ENCODE assay signal across 8 cellular contexts in the genomic region with DNA sequence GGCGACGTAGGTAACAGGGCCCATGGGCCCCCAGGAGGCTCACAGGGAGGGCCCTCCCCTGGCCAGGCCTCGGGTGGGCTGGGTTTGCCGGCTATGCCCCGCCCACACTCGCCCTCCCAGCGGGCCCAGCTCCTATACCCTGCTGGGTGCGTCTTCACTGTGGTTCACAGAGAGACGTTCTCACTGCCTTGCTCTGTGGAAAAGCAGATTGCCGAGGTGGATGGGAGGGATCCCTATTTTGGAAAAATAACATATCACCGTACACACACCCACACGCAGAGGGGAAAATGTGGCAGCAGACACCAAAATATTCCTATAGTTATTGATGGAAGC. TPM values are rescaled to one million over a fixed set of nuclear protein-coding genes. Genes with fewer than 3 reads are reported as not detected.
DNase-seq lines count a peak whose midpoint lies in the region; ATAC-seq, FAIRE-seq and TF ChIP-seq lines count a peak whose summit lies in the region.

No MANE protein-coding gene starts in this region.

- H3K79me2 ChIP-seq in endothelial cell of umbilical vein (ENCODE audit: control insufficient read depth, insufficient read depth, low read length) = no peaks in the 10 kb centered on the region

- no peak overlapping the region for H3K4me2 ChIP-seq in endothelial cell of umbilical vein (ENCODE audit: insufficient read depth, low read length)

- H3K27me3 ChIP-seq in endothelial cell of umbilical vein (ENCODE audit: control insufficient read depth in 2 of 2, insufficient read depth in 2 of 2, low read length in 2 of 2) (no peaks in the 10 kb centered on the region), ovary (no peaks in the 10 kb centered on the region), thymus (ENCODE audit: control insufficient read depth, insufficient read depth) (no peaks in the 10 kb centered on the region)

- no peak overlapping the region for H3K9ac ChIP-seq in endothelial cell of umbilical vein (replicated peaks; ENCODE audit: extremely low read depth, insufficient read depth, low read length)

- TF ChIP-seq POLR2A in endothelial cell of umbilical vein (IDR thresholded peaks at IDR 0.05; ENCODE audit: low read depth, low read length) (no peak), ovary (IDR thresholded peaks at IDR 0.05) (no peak)

- 18 to 26% (median 25%) methylated on average over 12 of the region's 12 CpGs for WGBS in ovary, 3 donors
- WGBS in thymus = 10% methylated on average over 12 of the region's 12 CpGs

- no peaks in the 10 kb centered on the region for H4K20me1 ChIP-seq in endothelial cell of umbilical vein (replicated peaks; ENCODE audit: control insufficient read depth, extremely low read depth, insufficient read depth, low read length)

- BruUV-seq in endothelial cell of umbilical vein (replicated peaks; lab: Mats Ljungman, UMichigan) = no TSS peak

- DNase-seq in GM10266 (ENCODE audit: extremely low spot score) (peak; percentile 81), NCI-H69 (lab: John Stamatoyannopoulos, UW) (peak; percentile 92), endothelial cell of umbilical vein (ENCODE audit: low read depth, low spot score) (no peak), ovary (peak; percentile 43 to 62 (median 49)), NCI-H187 treated with DMSO at 0.1 percent for 48 hours (lab: John Stamatoyannopoulos, UW) (no peak)
- peak; percentile 77 for DNase-seq in activated CD8-positive, alpha-beta memory T cell treated with anti-CD3 and anti-CD28 coated beads, Interleukin-2, amount 50 U/mL, for 4 hours

- no peaks in the 10 kb centered on the region for H3K36me3 ChIP-seq in endothelial cell of umbilical vein (ENCODE audit: control insufficient read depth in 2 of 2, extremely low read depth in 1 of 2, insufficient read depth in 2 of 2, low read length in 2 of 2)
- H3K36me3 ChIP-seq in ovary = no peaks in the 10 kb centered on the region
- no peaks in the 10 kb centered on the region for H3K36me3 ChIP-seq in thymus (ENCODE audit: control insufficient read depth, insufficient read depth)

- no peak overlapping the region for H3K4me3 ChIP-seq in endothelial cell of umbilical vein (replicated peaks in 1 of 3; ENCODE audit: insufficient read depth in 1 of 3, low read depth in 1 of 3, low read length in 3 of 3)
- H3K4me3 ChIP-seq in ovary = peak overlapping the region; percentile 43
- H3K4me3 ChIP-seq in thymus (ENCODE audit: low read length) = peak overlapping the region; percentile 79

- H3K4me1 ChIP-seq in endothelial cell of umbilical vein (ENCODE audit: control insufficient read depth, extremely low read depth, insufficient read depth, low read length) (peaks cover 14% of the 10 kb centered on the region), ovary (ENCODE audit: insufficient read depth) (peaks cover 5% of the 10 kb centered on the region), thymus (ENCODE audit: control insufficient read depth, insufficient read depth, low read length) (no peaks in the 10 kb centered on the region)

- dilution Hi-C loops in endothelial cell of umbilical vein (cut with MboI; ENCODE audit: extremely low pct_ligation_motif_present, low sequenced_read_pairs) = no loop called here

- CTCF ChIA-PET in endothelial cell of umbilical vein (lab: Charles Lee) = interaction anchor here (3.1 to 5.1 kb wide), 2 partner anchors 37 to 48 kb away, joined by 15 to 34 read pairs; no protein-coding TSS in a partner anchor

- TF ChIP-seq CTCF in GM10266 (IDR thresholded peaks at IDR 0.05; ENCODE audit: control insufficient read depth, insufficient read depth, low read depth, missing control alignments) = no peak
- no peak for TF ChIP-seq CTCF in endothelial cell of umbilical vein (IDR thresholded peaks at IDR 0.05; ENCODE audit: extremely low read depth in 1 of 2, insufficient read depth in 1 of 2, low read depth in 1 of 2, low read length in 2 of 2)
- no peak for TF ChIP-seq CTCF in ovary (IDR thresholded peaks at IDR 0.05)

- H3K9me1 ChIP-seq in endothelial cell of umbilical vein (replicated peaks; ENCODE audit: control insufficient read depth, extremely low read depth, insufficient read depth, low read length) = no peaks in the 10 kb centered on the region

- H3K9me3 ChIP-seq in endothelial cell of umbilical vein (replicated peaks; ENCODE audit: control insufficient read depth, insufficient read depth, low read length) (no peaks in the 10 kb centered on the region), ovary (no peaks in the 10 kb centered on the region), thymus (ENCODE audit: control insufficient read depth) (no peaks in the 10 kb centered on the region)

- intact Hi-C loops in endothelial cell of umbilical vein (cut with micrococcal nuclease) = loop anchor here (1.0 to 5.0 kb wide), 4 partner anchors 39 to 709 kb away; no protein-coding TSS in a partner anchor
- intact Hi-C loops in ovary (cut with DNase I) = loop anchor here in 3 of 4 donors (2.0 to 10.0 kb wide), 5 partner anchors 33 to 709 kb away; no protein-coding TSS in a partner anchor

- H3K27ac ChIP-seq in endothelial cell of umbilical vein (ENCODE audit: insufficient read depth, low read depth, low read length) = no peak overlapping the region
- no peak overlapping the region for H3K27ac ChIP-seq in ovary
- H3K27ac ChIP-seq in thymus (ENCODE audit: low read depth) = peak overlapping the region; percentile 73

- peak overlapping the region; percentile 98 for H2AFZ ChIP-seq in endothelial cell of umbilical vein (ENCODE audit: low read depth, low read length)

- TF ChIP-seq EP300 in ovary (IDR thresholded peaks at IDR 0.05) = no peak

- no peak for FAIRE-seq in endothelial cell of umbilical vein (lab: Jason Lieb, UNC)

- ATAC-seq in HG02678 (IDR thresholded peaks at IDR 0.05; ENCODE audit: unreplicated experiment) = peak; percentile 37

- POLR2A ChIA-PET in endothelial cell of umbilical vein (lab: Charles Lee) = no interaction called here

TF ChIP-seq in endothelial cell of umbilical vein, 7 proteins besides CTCF, POLR2A, EP300 and RAD21:
- TF ChIP-seq POLR2AphosphoS5 (IDR thresholded peaks at IDR 0.05; ENCODE audit: insufficient read depth, low read depth, low read length) (no peak), JUN (IDR thresholded peaks at IDR 0.05; ENCODE audit: borderline replicate concordance, insufficient read depth, insufficient read length, low read depth) (no peak), MYC (IDR thresholded peaks at IDR 0.05; ENCODE audit: low read depth, low read length) (no peak), GATA2 (IDR thresholded peaks at IDR 0.05; ENCODE audit: insufficient read depth, insufficient read length, low read depth, low read length) (no peak), FOS (IDR thresholded peaks at IDR 0.05; ENCODE audit: borderline replicate concordance, insufficient read depth, low read length) (no peak), EZH2 (IDR thresholded peaks at IDR 0.05; ENCODE audit: borderline replicate concordance, low read depth, low read length, severe bottlenecking) (no peak)
- TF ChIP-seq, protein P1, sequence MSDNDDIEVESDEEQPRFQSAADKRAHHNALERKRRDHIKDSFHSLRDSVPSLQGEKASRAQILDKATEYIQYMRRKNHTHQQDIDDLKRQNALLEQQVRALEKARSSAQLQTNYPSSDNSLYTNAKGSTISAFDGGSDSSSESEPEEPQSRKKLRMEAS (IDR thresholded peaks at IDR 0.05; ENCODE audit: insufficient read depth, insufficient read length) = no peak

RNA-seq across cellular contexts. Expression of gene TMEM242, which starts 49.6 kb away (rescaled TPM):
- total RNA-seq in endothelial cell of umbilical vein = 15.3 and 15.5 TPM in 2 replicates
- polyA plus RNA-seq in endothelial cell of umbilical vein = 3.4 and 5.3 TPM in 2 replicates
- polyA plus RNA-seq in endothelial cell of umbilical vein (2011; cell fraction: cytosol; rRNA removed) = 7.4 TPM in 2 replicates
- 5.9 and 8.9 TPM in 2 replicates for polyA plus RNA-seq in endothelial cell of umbilical vein (2011; cell fraction: nucleus; rRNA removed)
- polyA plus RNA-seq in endothelial cell of umbilical vein (2012) = 8.0 and 10.3 TPM in 2 replicates
- 5.8 and 6.6 TPM in 2 replicates for polyA minus RNA-seq in endothelial cell of umbilical vein
- polyA minus RNA-seq in endothelial cell of umbilical vein (2011; cell fraction: cytosol; rRNA and poly(A)+ RNA removed) = 1.5 TPM
- polyA minus RNA-seq in endothelial cell of umbilical vein (2011; cell fraction: nucleus; rRNA and poly(A)+ RNA removed) = 6.4 and 11.2 TPM in 2 replicates
- total RNA-seq in ovary = 10 to 100 TPM in 4 of 7 donors, 1 to 10 TPM in 3; 5.5 to 12.1 (median 10.1) TPM
- 10 to 100 TPM in 1 of 2 donors, 1 to 10 TPM in 1; 7.4 to 11.1 TPM for polyA plus RNA-seq in ovary
- polyA plus RNA-seq in thymus = 9.6 TPM

Comparison
In these comparisons a context has a peak if more than half of its experiments do, and no peak if none do; other contexts are left out.
1. DNase-seq: peak in GM10266 (single experiment), NCI-H69 (single experiment), activated CD8-positive, alpha-beta memory T cell treated with anti-CD3 and anti-CD28 coated beads, Interleukin-2, amount 50 U/mL, for 4 hours (single experiment) and ovary (5 of 5); none in endothelial cell of umbilical vein (single experiment) and NCI-H187 treated with DMSO at 0.1 percent for 48 hours (single experiment).
2. H3K4me3 ChIP-seq: peak in ovary (single experiment) and thymus (single experiment); none in endothelial cell of umbilical vein (0 of 3).